16 cellular contexts compared by ENCODE assay signal in genomic region chr2:17160594-17160993, GRCh38.
DNase-seq lines count a peak whose midpoint lies in the region; ATAC-seq, FAIRE-seq and TF ChIP-seq lines count a peak whose summit lies in the region.
"Had no signal": no experiment of that assay in that cellular context is flagged by ENCODE, and none has a peak within 500 bp of the region (broad histone marks: within the 10 kb centered on the region; RNA-seq: fewer than 3 reads in every experiment).

No MANE protein-coding gene starts in this region.

- DNase-seq in urothelium cell line (ENCODE audit: low spot score) (no peak), substantia nigra (lab: John Stamatoyannopoulos, UW) (no peak), GM19240 (ENCODE audit: insufficient read length, low spot score) (no peak), colonic mucosa (no peak)
- DNase-seq: activated naive CD8-positive, alpha-beta T cell treated with anti-CD3 and anti-CD28 coated beads, Interleukin-2, amount 50 U/mL, for 24 hours; CD4-positive, CD25-positive, alpha-beta regulatory T cell; hypothalamus; NCI-H187; NCI-H526; SHP77; tibial artery had no signal

- ATAC-seq in GM19372 (IDR thresholded peaks at IDR 0.05; ENCODE audit: low read depth, unreplicated experiment) (peak; percentile 66), HG02588 (IDR thresholded peaks at IDR 0.05; ENCODE audit: unreplicated experiment) (peak; percentile 85), HG03175 (IDR thresholded peaks at IDR 0.05; ENCODE audit: unreplicated experiment) (peak; percentile 84)
- ATAC-seq: activated naive CD8-positive, alpha-beta T cell treated with anti-CD3 and anti-CD28 coated beads, Interleukin-2, amount 50 U/mL, for 24 hours had no signal

- no peaks in the 10 kb centered on the region for H3K4me1 ChIP-seq in colonic mucosa
- H3K4me1 ChIP-seq: esophagus muscularis mucosa, tibial artery had no signal

- H3K9me3 ChIP-seq in colonic mucosa = no peaks in the 10 kb centered on the region
- H3K9me3 ChIP-seq: esophagus muscularis mucosa, tibial artery had no signal

- FAIRE-seq in urothelium cell line (lab: Jason Lieb, UNC) = peak; percentile 9

- no peak for TF ChIP-seq CTCF in colonic mucosa (IDR thresholded peaks at IDR 0.05)

- H3K9ac ChIP-seq in colonic mucosa (ENCODE audit: low read depth in 2 of 2, low read length in 2 of 2) = no peak overlapping the region

- H3K36me3 ChIP-seq in colonic mucosa = no peaks in the 10 kb centered on the region
- H3K36me3 ChIP-seq: esophagus muscularis mucosa, tibial artery had no signal

- H3K4me3 ChIP-seq in colonic mucosa = no peak overlapping the region
- H3K4me3 ChIP-seq: esophagus muscularis mucosa, tibial artery had no signal

- H3K27me3 ChIP-seq in colonic mucosa = no peaks in the 10 kb centered on the region
- H3K27me3 ChIP-seq: esophagus muscularis mucosa, tibial artery had no signal

- intact Hi-C loops in colonic mucosa (cut with DNase I) = no loop called here

- no peak overlapping the region for H3K27ac ChIP-seq in substantia nigra (ENCODE audit: low read depth, low read length, poor library complexity, severe bottlenecking)
- H3K27ac ChIP-seq in colonic mucosa = no peak overlapping the region
- H3K27ac ChIP-seq: esophagus muscularis mucosa, tibial artery, VCaP had no signal
